In the genomic region with DNA sequence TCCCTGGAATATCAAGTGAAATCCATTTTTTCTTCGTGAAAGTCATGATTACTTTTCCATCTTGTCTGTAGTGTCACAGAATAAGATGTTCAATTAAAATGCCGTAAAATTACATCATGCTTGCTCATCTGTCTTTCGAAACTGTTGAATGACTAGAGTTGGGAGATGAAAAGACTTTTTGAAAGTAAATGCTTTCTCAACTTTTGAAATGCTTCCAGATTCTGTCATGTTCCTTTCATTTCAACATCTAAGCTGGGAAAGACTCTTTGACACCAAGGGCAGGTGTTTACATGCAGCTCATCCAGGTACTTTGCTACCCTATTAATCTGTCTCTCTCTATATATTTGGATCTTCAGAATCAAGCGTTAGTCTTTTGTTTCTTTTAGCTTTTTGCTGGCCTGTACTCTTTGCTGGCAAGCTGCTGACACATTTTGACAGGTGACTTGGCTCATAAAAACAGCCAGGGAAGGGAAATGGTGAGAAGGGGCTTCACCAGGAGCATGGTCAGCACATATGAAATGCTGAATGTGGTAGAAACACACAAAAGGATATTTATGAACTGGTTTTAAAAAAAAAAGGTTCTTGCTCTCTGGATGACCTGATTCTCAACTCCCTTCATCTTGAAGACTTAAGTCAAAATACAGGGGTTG, we compare ENCODE assay signal across 13 cellular contexts.
DNase-seq lines count a peak whose midpoint lies in the region; ATAC-seq lines count a peak whose summit lies in the region.
"Had no signal": no experiment of that assay in that cellular context is flagged by ENCODE, and none has a peak within 500 bp of the region (broad histone marks: within the 10 kb centered on the region; RNA-seq: fewer than 3 reads in every experiment).

No MANE protein-coding gene starts in this region.

- H3K27ac Mint-ChIP-seq in activated T-helper 17 cell treated with anti-CD3 and anti-CD28 coated beads, Interleukin-2, amount 50 U/mL, for 72 hours = peak overlapping the region; percentile 16
- H3K27ac Mint-ChIP-seq in activated T-helper 1 cell treated with anti-CD3 and anti-CD28 coated beads, Interleukin-12 subunit alpha, Interleukin-12 subunit beta, Interleukin-2, Interleukin-4 antibody, amounts not matched to agents 30 ng/mL and 10 ng/mL and 1 ng/mL, durations not matched to agents 14 hours and 24 hours and 36 hours = no peak overlapping the region

- H3K4me3 Mint-ChIP-seq in activated T-helper 17 cell treated with anti-CD3 and anti-CD28 coated beads, Interleukin-2, amount 50 U/mL, for 72 hours = peak overlapping the region; percentile 48
- no peak overlapping the region for H3K4me3 Mint-ChIP-seq in activated T-helper 1 cell treated with anti-CD3 and anti-CD28 coated beads, Interleukin-12 subunit alpha, Interleukin-12 subunit beta, Interleukin-2, Interleukin-4 antibody, amounts not matched to agents 30 ng/mL and 10 ng/mL and 1 ng/mL, durations not matched to agents 14 hours and 24 hours and 36 hours

- intact Hi-C loops in activated T-helper 1 cell treated with anti-CD3 and anti-CD28 coated beads, Interleukin-12 subunit alpha, Interleukin-12 subunit beta, Interleukin-2, Interleukin-4 antibody, amounts not matched to agents 30 ng/mL and 10 ng/mL and 1 ng/mL, durations not matched to agents 14 hours and 24 hours and 36 hours (cut with micrococcal nuclease) = no loop called here

- no peaks in the 10 kb centered on the region for H3K9me3 Mint-ChIP-seq in activated T-helper 17 cell treated with anti-CD3 and anti-CD28 coated beads, Interleukin-2, amount 50 U/mL, for 72 hours
- peaks cover 20% of the 10 kb centered on the region for H3K9me3 Mint-ChIP-seq in activated T-helper 1 cell treated with anti-CD3 and anti-CD28 coated beads, Interleukin-12 subunit alpha, Interleukin-12 subunit beta, Interleukin-2, Interleukin-4 antibody, amounts not matched to agents 30 ng/mL and 10 ng/mL and 1 ng/mL, durations not matched to agents 14 hours and 24 hours and 36 hours

- DNase-seq in AG20443 (ENCODE audit: low spot score) = peak; percentile 47
- DNase-seq in HCEC 1CT = peak; percentile 74
- peak; percentile 4 for DNase-seq in kidney tubule cell (ENCODE audit: low spot score)
- DNase-seq in activated T-helper 1 cell treated with anti-CD3 and anti-CD28 coated beads, Interleukin-12 subunit alpha, Interleukin-12 subunit beta, Interleukin-2, Interleukin-4 antibody, amounts not matched to agents 30 ng/mL and 10 ng/mL and 1 ng/mL, durations not matched to agents 14 hours and 24 hours and 36 hours (ENCODE audit: low spot score) = no peak
- DNase-seq in NCI-H1092 (lab: John Stamatoyannopoulos, UW) = no peak
- DNase-seq in stimulated activated CD4-positive, alpha-beta T cell treated with anti-CD3 and anti-CD28 coated beads, Interleukin-4, amount 100 ng/mL, for 1 hour = no peak
- DNase-seq: cerebellar nuclear complex, COR-L47, glutamatergic neuron, left ventricle myocardium inferior, NCI-H2081 treated with DMSO at 0.1 percent for 48 hours had no signal

- ATAC-seq in activated T-helper 17 cell treated with anti-CD3 and anti-CD28 coated beads, Interleukin-2, amount 50 U/mL, for 72 hours (replicated peaks) = peak; percentile 90
- ATAC-seq: Panc1 had no signal

- no peaks in the 10 kb centered on the region for H3K36me3 Mint-ChIP-seq in activated T-helper 17 cell treated with anti-CD3 and anti-CD28 coated beads, Interleukin-2, amount 50 U/mL, for 72 hours (ENCODE audit: low read depth)
- peaks cover 2% of the 10 kb centered on the region for H3K36me3 Mint-ChIP-seq in activated T-helper 1 cell treated with anti-CD3 and anti-CD28 coated beads, Interleukin-12 subunit alpha, Interleukin-12 subunit beta, Interleukin-2, Interleukin-4 antibody, amounts not matched to agents 30 ng/mL and 10 ng/mL and 1 ng/mL, durations not matched to agents 14 hours and 24 hours and 36 hours (ENCODE audit: low read depth)

- H3K4me1 Mint-ChIP-seq in activated T-helper 17 cell treated with anti-CD3 and anti-CD28 coated beads, Interleukin-2, amount 50 U/mL, for 72 hours = peaks cover 12% of the 10 kb centered on the region
- H3K4me1 Mint-ChIP-seq in activated T-helper 1 cell treated with anti-CD3 and anti-CD28 coated beads, Interleukin-12 subunit alpha, Interleukin-12 subunit beta, Interleukin-2, Interleukin-4 antibody, amounts not matched to agents 30 ng/mL and 10 ng/mL and 1 ng/mL, durations not matched to agents 14 hours and 24 hours and 36 hours (ENCODE audit: low read depth) = peaks cover 12% of the 10 kb centered on the region

- peaks cover 15% of the 10 kb centered on the region for H3K27me3 Mint-ChIP-seq in activated T-helper 17 cell treated with anti-CD3 and anti-CD28 coated beads, Interleukin-2, amount 50 U/mL, for 72 hours
- H3K27me3 Mint-ChIP-seq in activated T-helper 1 cell treated with anti-CD3 and anti-CD28 coated beads, Interleukin-12 subunit alpha, Interleukin-12 subunit beta, Interleukin-2, Interleukin-4 antibody, amounts not matched to agents 30 ng/mL and 10 ng/mL and 1 ng/mL, durations not matched to agents 14 hours and 24 hours and 36 hours (ENCODE audit: insufficient read depth) = no peaks in the 10 kb centered on the region

Comparison
In these comparisons a context has a peak if more than half of its experiments do, and no peak if none do; other contexts are left out.
1. DNase-seq: peak in AG20443 (single experiment), HCEC 1CT (single experiment) and kidney tubule cell (single experiment); none in activated T-helper 1 cell treated with anti-CD3 and anti-CD28 coated beads, Interleukin-12 subunit alpha, Interleukin-12 subunit beta, Interleukin-2, Interleukin-4 antibody, amounts not matched to agents 30 ng/mL and 10 ng/mL and 1 ng/mL, durations not matched to agents 14 hours and 24 hours and 36 hours (single experiment), NCI-H1092 (single experiment) and stimulated activated CD4-positive, alpha-beta T cell treated with anti-CD3 and anti-CD28 coated beads, Interleukin-4, amount 100 ng/mL, for 1 hour (single experiment).